8 cellular contexts compared by ENCODE assay signal in the genomic region with DNA sequence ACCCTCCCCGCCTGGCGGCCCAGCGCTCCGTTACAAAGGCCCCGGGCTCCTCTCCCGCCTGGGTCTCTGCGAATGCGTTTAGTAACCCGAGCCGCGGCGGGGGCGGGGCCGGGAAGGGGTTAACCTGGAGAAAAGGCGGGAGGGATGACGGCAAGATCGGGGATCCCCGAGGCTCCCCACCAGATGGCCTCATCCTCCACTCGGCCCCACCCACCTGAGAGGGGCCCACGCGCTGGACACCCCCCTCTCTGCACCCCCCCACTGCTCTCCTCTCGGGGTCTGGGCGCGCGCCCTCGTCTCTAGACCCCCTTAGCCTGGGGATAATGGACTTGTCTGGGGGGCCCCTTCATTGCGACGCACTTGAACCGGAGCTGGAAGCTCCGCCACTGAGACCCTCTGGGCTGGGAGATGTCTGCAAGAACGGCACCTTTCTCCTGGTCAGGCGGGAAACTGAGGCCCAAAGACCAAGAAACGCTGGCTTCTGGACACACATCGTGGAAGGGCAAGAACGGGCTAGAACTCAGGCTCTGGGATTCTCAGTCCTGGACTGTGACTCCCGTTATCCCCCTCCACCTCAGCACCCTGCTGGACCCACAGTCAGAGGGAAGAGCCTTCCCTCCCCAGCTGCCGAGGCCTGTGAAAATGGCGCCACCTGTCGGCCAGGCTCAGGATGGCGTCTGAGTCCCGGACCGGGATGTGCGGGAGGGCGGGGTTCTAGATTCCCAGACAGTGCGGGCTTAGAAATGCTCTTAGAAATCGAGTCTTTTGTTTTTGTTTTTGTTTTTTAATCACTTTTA. TPM values are rescaled to one million over a fixed set of nuclear protein-coding genes. Genes with fewer than 3 reads are reported as not detected.
DNase-seq lines count a peak whose midpoint lies in the region; ATAC-seq and TF ChIP-seq lines count a peak whose summit lies in the region.

No MANE protein-coding gene starts in this region.

- no peak for TF ChIP-seq POLR2A in esophagus squamous epithelium (IDR thresholded peaks at IDR 0.05)

- no peaks in the 10 kb centered on the region for H3K9me3 Mint-ChIP-seq in activated T-cell treated with anti-CD3 and anti-CD28 coated beads, Interleukin-2, amount 50 U/mL, for 24 hours
- no peaks in the 10 kb centered on the region for H3K9me3 Mint-ChIP-seq in naive thymus-derived CD8-positive, alpha-beta T cell
- no peaks in the 10 kb centered on the region for H3K9me3 Mint-ChIP-seq in stimulated activated naive B cell treated with anti-CD40 and anti-IgM and Interleukin-4, amounts not matched to agents 10 μg/mL and 1 μg/mL and 100 μg/mL, for 72 hours

- WGBS in esophagus squamous epithelium, 2 donors = 1 to 2% methylated on average over 12 to 23 of the region's 46 CpGs

- peak; percentile 82 to 99 (median 98) for TF ChIP-seq CTCF in esophagus squamous epithelium (IDR thresholded peaks at IDR 0.05)

- H3K27me3 ChIP-seq in esophagus squamous epithelium = peaks cover 0 to 65% (median 12%) of the 10 kb centered on the region in 4 donors

- no peak overlapping the region for H3K27ac Mint-ChIP-seq in activated T-cell treated with anti-CD3 and anti-CD28 coated beads, Interleukin-2, amount 50 U/mL, for 24 hours
- H3K27ac Mint-ChIP-seq in naive thymus-derived CD8-positive, alpha-beta T cell = no peak overlapping the region
- H3K27ac Mint-ChIP-seq in stimulated activated naive B cell treated with anti-CD40 and anti-IgM and Interleukin-4, amounts not matched to agents 10 μg/mL and 1 μg/mL and 100 μg/mL, for 72 hours = no peak overlapping the region

- peak; percentile 79 for DNase-seq in DMS79 (lab: John Stamatoyannopoulos, UW)
- DNase-seq in KG1 (lab: John Stamatoyannopoulos, UW) = peak; percentile 50
- peak; percentile 92 for DNase-seq in activated T-cell treated with anti-CD3 and anti-CD28 coated beads, Interleukin-2, amount 50 U/mL, for 24 hours
- no peak for DNase-seq in esophagus squamous epithelium (lab: John Stamatoyannopoulos, UW)
- peak; percentile 66 to 86 (median 81) for DNase-seq in naive thymus-derived CD8-positive, alpha-beta T cell
- peak; percentile 70 for DNase-seq in stimulated activated naive B cell treated with anti-CD40 and anti-IgM and Interleukin-4, amounts not matched to agents 10 μg/mL and 1 μg/mL and 100 μg/mL, for 72 hours

- no peaks in the 10 kb centered on the region for H3K9me3 ChIP-seq in esophagus squamous epithelium

- H3K36me3 ChIP-seq in esophagus squamous epithelium = no peaks in the 10 kb centered on the region

- ATAC-seq in naive thymus-derived CD8-positive, alpha-beta T cell = peak; percentile 50 to 59
- ATAC-seq in stimulated activated naive B cell treated with anti-CD40 and anti-IgM and Interleukin-4, amounts not matched to agents 10 μg/mL and 1 μg/mL and 100 μg/mL, for 72 hours (replicated peaks) = peak; percentile 74 to 76
- ATAC-seq in GM21515 (IDR thresholded peaks at IDR 0.05; ENCODE audit: unreplicated experiment) = no peak

- POLR2A ChIA-PET in naive thymus-derived CD8-positive, alpha-beta T cell (lab: Charles Lee) = interaction anchor here (0.8 kb wide), 1 partner anchor 11 kb away, joined by 3 read pairs; no protein-coding TSS in a partner anchor

- intact Hi-C loops in esophagus squamous epithelium (cut with DNase I) = loop anchor here (5.0 to 10.0 kb wide), 3 partner anchors 56 to 134 kb away; a partner anchor contains a TSS

- H3K4me3 ChIP-seq in esophagus squamous epithelium = peak overlapping the region in 1 of 4 donors; percentile 4

- H3K36me3 Mint-ChIP-seq in activated T-cell treated with anti-CD3 and anti-CD28 coated beads, Interleukin-2, amount 50 U/mL, for 24 hours (ENCODE audit: low read depth) = no peaks in the 10 kb centered on the region
- H3K36me3 Mint-ChIP-seq in naive thymus-derived CD8-positive, alpha-beta T cell = no peaks in the 10 kb centered on the region
- no peaks in the 10 kb centered on the region for H3K36me3 Mint-ChIP-seq in stimulated activated naive B cell treated with anti-CD40 and anti-IgM and Interleukin-4, amounts not matched to agents 10 μg/mL and 1 μg/mL and 100 μg/mL, for 72 hours

- H3K4me3 Mint-ChIP-seq in activated T-cell treated with anti-CD3 and anti-CD28 coated beads, Interleukin-2, amount 50 U/mL, for 24 hours = peak overlapping the region; percentile 33
- H3K4me3 Mint-ChIP-seq in naive thymus-derived CD8-positive, alpha-beta T cell = peak overlapping the region in 7 of 10 donors; percentile 22 to 57 (median 42)
- H3K4me3 Mint-ChIP-seq in stimulated activated naive B cell treated with anti-CD40 and anti-IgM and Interleukin-4, amounts not matched to agents 10 μg/mL and 1 μg/mL and 100 μg/mL, for 72 hours = no peak overlapping the region

- peaks cover 53% of the 10 kb centered on the region for H3K4me1 Mint-ChIP-seq in activated T-cell treated with anti-CD3 and anti-CD28 coated beads, Interleukin-2, amount 50 U/mL, for 24 hours (ENCODE audit: low read depth)
- H3K4me1 Mint-ChIP-seq in naive thymus-derived CD8-positive, alpha-beta T cell = peaks cover 23 to 62% (median 51%) of the 10 kb centered on the region in 4 donors
- H3K4me1 Mint-ChIP-seq in stimulated activated naive B cell treated with anti-CD40 and anti-IgM and Interleukin-4, amounts not matched to agents 10 μg/mL and 1 μg/mL and 100 μg/mL, for 72 hours = peaks cover 34 to 71% of the 10 kb centered on the region in 2 donors

- peak overlapping the region in 1 of 4 donors; percentile 95 for H3K27ac ChIP-seq in esophagus squamous epithelium

- peaks cover 52 to 75% (median 53%) of the 10 kb centered on the region in 3 donors for H3K4me1 ChIP-seq in esophagus squamous epithelium

- H3K27me3 Mint-ChIP-seq in activated T-cell treated with anti-CD3 and anti-CD28 coated beads, Interleukin-2, amount 50 U/mL, for 24 hours = peaks cover 45% of the 10 kb centered on the region
- H3K27me3 Mint-ChIP-seq in naive thymus-derived CD8-positive, alpha-beta T cell = peaks cover 13 to 47% (median 31%) of the 10 kb centered on the region in 5 donors
- H3K27me3 Mint-ChIP-seq in stimulated activated naive B cell treated with anti-CD40 and anti-IgM and Interleukin-4, amounts not matched to agents 10 μg/mL and 1 μg/mL and 100 μg/mL, for 72 hours = peaks cover 49 to 66% of the 10 kb centered on the region in 2 donors

TF ChIP-seq in PFSK-1, 5 proteins besides CTCF, POLR2A, EP300 and RAD21:
- TF ChIP-seq POLR2AphosphoS5 (IDR thresholded peaks at IDR 0.05; ENCODE audit: low read depth, low read length) (peak; percentile 63; the same call in 1 of the 2 replicates), TAF1 (IDR thresholded peaks at IDR 0.05; ENCODE audit: borderline replicate concordance, insufficient read depth, low read length) (no peak), SIN3A (IDR thresholded peaks at IDR 0.05; ENCODE audit: borderline replicate concordance, insufficient read depth, low read length) (peak; percentile 85; the same call in 1 of the 2 replicates), FOXP2 (optimal IDR thresholded peaks at IDR 0.05; ENCODE audit: borderline replicate concordance, extremely low read depth, extremely low read length, insufficient read depth) (peak; percentile 63)
- TF ChIP-seq, protein P1, sequence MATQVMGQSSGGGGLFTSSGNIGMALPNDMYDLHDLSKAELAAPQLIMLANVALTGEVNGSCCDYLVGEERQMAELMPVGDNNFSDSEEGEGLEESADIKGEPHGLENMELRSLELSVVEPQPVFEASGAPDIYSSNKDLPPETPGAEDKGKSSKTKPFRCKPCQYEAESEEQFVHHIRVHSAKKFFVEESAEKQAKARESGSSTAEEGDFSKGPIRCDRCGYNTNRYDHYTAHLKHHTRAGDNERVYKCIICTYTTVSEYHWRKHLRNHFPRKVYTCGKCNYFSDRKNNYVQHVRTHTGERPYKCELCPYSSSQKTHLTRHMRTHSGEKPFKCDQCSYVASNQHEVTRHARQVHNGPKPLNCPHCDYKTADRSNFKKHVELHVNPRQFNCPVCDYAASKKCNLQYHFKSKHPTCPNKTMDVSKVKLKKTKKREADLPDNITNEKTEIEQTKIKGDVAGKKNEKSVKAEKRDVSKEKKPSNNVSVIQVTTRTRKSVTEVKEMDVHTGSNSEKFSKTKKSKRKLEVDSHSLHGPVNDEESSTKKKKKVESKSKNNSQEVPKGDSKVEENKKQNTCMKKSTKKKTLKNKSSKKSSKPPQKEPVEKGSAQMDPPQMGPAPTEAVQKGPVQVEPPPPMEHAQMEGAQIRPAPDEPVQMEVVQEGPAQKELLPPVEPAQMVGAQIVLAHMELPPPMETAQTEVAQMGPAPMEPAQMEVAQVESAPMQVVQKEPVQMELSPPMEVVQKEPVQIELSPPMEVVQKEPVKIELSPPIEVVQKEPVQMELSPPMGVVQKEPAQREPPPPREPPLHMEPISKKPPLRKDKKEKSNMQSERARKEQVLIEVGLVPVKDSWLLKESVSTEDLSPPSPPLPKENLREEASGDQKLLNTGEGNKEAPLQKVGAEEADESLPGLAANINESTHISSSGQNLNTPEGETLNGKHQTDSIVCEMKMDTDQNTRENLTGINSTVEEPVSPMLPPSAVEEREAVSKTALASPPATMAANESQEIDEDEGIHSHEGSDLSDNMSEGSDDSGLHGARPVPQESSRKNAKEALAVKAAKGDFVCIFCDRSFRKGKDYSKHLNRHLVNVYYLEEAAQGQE (IDR thresholded peaks at IDR 0.05; ENCODE audit: insufficient read depth in 1 of 2, low read depth in 2 of 2, low read length in 2 of 2) = 0 out of 4 replicates have a peak, but pooled peaks of 1 of the 2 experiments have one; percentile 40

RNA-seq across cellular contexts. Expression of a gene that starts 2.9 kb away (rescaled TPM):
- polyA plus RNA-seq in PFSK-1 (2012; ENCODE audit: insufficient read length, low read depth) = 630 TPM
- 100 to 1,000 TPM in 1 of 4 donors, 10 to 100 TPM in 3; 43.5 to 249 (median 65.5) TPM for total RNA-seq in esophagus squamous epithelium
- 100 to 1,000 TPM in 1 of 2 experiments, 10 to 100 TPM in 1; 87.7 to 114 TPM for total RNA-seq in naive thymus-derived CD8-positive, alpha-beta T cell
- polyA plus RNA-seq in naive thymus-derived CD8-positive, alpha-beta T cell = 10 to 100 TPM; 13.4 to 27.4 (median 18.0) TPM

RNA-seq across cellular contexts. Expression of a gene that starts 21.6 kb away (rescaled TPM):
- polyA plus RNA-seq in PFSK-1 (2012; ENCODE audit: insufficient read length, low read depth) = 147 TPM
- total RNA-seq in esophagus squamous epithelium = 10 to 100 TPM; 42.3 to 77.9 (median 49.8) TPM
- 100 to 1,000 TPM; 116 to 122 TPM for total RNA-seq in naive thymus-derived CD8-positive, alpha-beta T cell
- polyA plus RNA-seq in naive thymus-derived CD8-positive, alpha-beta T cell = 10 to 100 TPM; 85.3 to 98.9 (median 89.9) TPM

Comparison
In these comparisons a context has a peak if more than half of its experiments do, and no peak if none do; other contexts are left out.
1. H3K4me3 Mint-ChIP-seq: peak in activated T-cell treated with anti-CD3 and anti-CD28 coated beads, Interleukin-2, amount 50 U/mL, for 24 hours (single experiment) and naive thymus-derived CD8-positive, alpha-beta T cell (7 of 10); none in stimulated activated naive B cell treated with anti-CD40 and anti-IgM and Interleukin-4, amounts not matched to agents 10 μg/mL and 1 μg/mL and 100 μg/mL, for 72 hours (0 of 2).